In the genomic region with DNA sequence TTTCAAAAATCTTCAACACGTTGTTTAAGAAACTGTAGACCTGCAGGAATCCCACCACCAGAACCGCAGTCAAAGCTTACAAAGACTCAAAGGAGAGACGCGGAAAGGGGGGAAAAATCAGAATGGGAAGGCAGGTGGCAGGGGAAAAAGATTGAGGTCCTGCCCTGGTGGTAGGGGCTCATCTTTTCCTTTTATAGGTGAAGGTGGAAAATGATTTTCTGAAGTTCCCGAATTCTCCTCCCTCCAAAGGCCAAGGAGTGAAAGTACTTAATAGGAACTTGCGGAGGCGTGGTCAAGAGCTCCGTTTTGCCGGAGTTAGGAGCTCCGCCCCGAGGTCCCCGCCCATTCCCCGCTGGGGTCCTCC, we compare ENCODE assay signal across 8 cellular contexts. TPM values are rescaled to one million over a fixed set of nuclear protein-coding genes. Genes with fewer than 3 reads are reported as not detected.
DNase-seq lines count a peak whose midpoint lies in the region; ATAC-seq and TF ChIP-seq lines count a peak whose summit lies in the region.

No MANE protein-coding gene starts in this region.

- WGBS in stomach, 5 donors: 0 to 2% (median 0%) methylated on average over 13 of the region's 13 CpGs

- TF ChIP-seq CTCF in Loucy (conservative IDR thresholded peaks at IDR 0.05; ENCODE audit: low read length) (peak; percentile 20; the same call in 1 of the 2 replicates), stomach (IDR thresholded peaks at IDR 0.05) (no peak)

- peaks cover 31% of the 10 kb centered on the region for H4K20me1 ChIP-seq in Loucy (ENCODE audit: insufficient read depth, low read length, poor library complexity, severe bottlenecking)

- ATAC-seq in activated CD4-positive, alpha-beta T cell treated with anti-CD3 and anti-CD28 coated beads for 36 hours: no peak
- ATAC-seq in HG03039 (IDR thresholded peaks at IDR 0.05; ENCODE audit: unreplicated experiment) (no peak), HG03565 (IDR thresholded peaks at IDR 0.05; ENCODE audit: unreplicated experiment) (no peak)

- H3K27ac Mint-ChIP-seq in activated CD4-positive, alpha-beta T cell treated with anti-CD3 and anti-CD28 coated beads for 36 hours: peak overlapping the region; percentile 98

- intact Hi-C loops in activated CD4-positive, alpha-beta T cell treated with anti-CD3 and anti-CD28 coated beads for 36 hours (cut with DNase I, micrococcal nuclease): loop anchor here (1.0 to 10.0 kb wide), 11 partner anchors 15 to 996 kb away; partner anchors contain the start of genes DUSP5 (in 1 of the 2), SMNDC1 (in 1 of the 2) and XPNPEP1 (in 1 of the 2)
- intact Hi-C loops in stomach (cut with DNase I; ENCODE audit: low total_unique reads): no loop called here

- peak overlapping the region; percentile 90 for H3K9ac ChIP-seq in Loucy (ENCODE audit: low read depth, low read length, poor library complexity, severe bottlenecking)
- peak overlapping the region; percentile 92 for H3K9ac ChIP-seq in mucosa of stomach (ENCODE audit: low read length)

- H3K27ac ChIP-seq in stomach: peak overlapping the region; percentile 93 to 100 (median 98)

- H3K4me3 ChIP-seq in Loucy (ENCODE audit: low read length, poor library complexity, severe bottlenecking): peak overlapping the region; percentile 80
- peak overlapping the region; percentile 98 for H3K4me3 ChIP-seq in mucosa of stomach (ENCODE audit: low read length)
- H3K4me3 ChIP-seq in stomach: peak overlapping the region; percentile 52 to 77 (median 73)

- H3K79me2 ChIP-seq in Loucy (ENCODE audit: insufficient read depth, low read length): peaks cover 47% of the 10 kb centered on the region

- DNase-seq in DMS114 treated with DMSO at 0.1 percent for 48 hours (lab: John Stamatoyannopoulos, UW; ENCODE audit: unreplicated experiment) (peak; percentile 90), epidermal melanocyte (ENCODE audit: insufficient read length, low spot score) (peak; percentile 83), stomach (peak; percentile 97)
- DNase-seq in activated CD4-positive, alpha-beta T cell treated with anti-CD3 and anti-CD28 coated beads for 36 hours: peak; percentile 92

- H3F3A ChIP-seq in Loucy (ENCODE audit: low read depth): no peaks in the 10 kb centered on the region

- H3K9me2 ChIP-seq in Loucy (replicated peaks; ENCODE audit: low read depth, low read length): no peaks in the 10 kb centered on the region

- CTCF ChIA-PET in activated CD4-positive, alpha-beta T cell treated with anti-CD3 and anti-CD28 coated beads for 36 hours (lab: Charles Lee): interaction anchor here (0.6 to 2.1 kb wide), 7 partner anchors 15 to 247 kb away, joined by 3 to 9 read pairs (median 3); no protein-coding TSS in a partner anchor

- H3K27me3 ChIP-seq in Loucy (ENCODE audit: insufficient read depth, low read length, poor library complexity, severe bottlenecking) (no peaks in the 10 kb centered on the region), mucosa of stomach (ENCODE audit: control insufficient read depth, insufficient read depth, low read length) (no peaks in the 10 kb centered on the region), stomach (no peaks in the 10 kb centered on the region)

- H3K27me3 Mint-ChIP-seq in activated CD4-positive, alpha-beta T cell treated with anti-CD3 and anti-CD28 coated beads for 36 hours: no peaks in the 10 kb centered on the region

- H3K4me1 Mint-ChIP-seq in activated CD4-positive, alpha-beta T cell treated with anti-CD3 and anti-CD28 coated beads for 36 hours: peaks cover 36% of the 10 kb centered on the region

- TF ChIP-seq EP300 in stomach (IDR thresholded peaks at IDR 0.05): no peak

- H3K9me3 ChIP-seq in Loucy (ENCODE audit: insufficient read depth, low read depth, low read length): no peaks in the 10 kb centered on the region
- H3K9me3 ChIP-seq in mucosa of stomach (ENCODE audit: control insufficient read depth, low read length): no peaks in the 10 kb centered on the region
- H3K9me3 ChIP-seq in stomach: no peaks in the 10 kb centered on the region

- peak overlapping the region; percentile 89 for H2AFZ ChIP-seq in Loucy (ENCODE audit: low read length)

- peak overlapping the region; percentile 94 for H3K4me2 ChIP-seq in Loucy (ENCODE audit: low read depth, low read length, poor library complexity, severe bottlenecking)

- H3K4me1 ChIP-seq in Loucy (ENCODE audit: insufficient read depth, low read length, poor library complexity, severe bottlenecking): peaks cover 24% of the 10 kb centered on the region
- H3K4me1 ChIP-seq in mucosa of stomach (ENCODE audit: control insufficient read depth, insufficient read depth, low read length): no peaks in the 10 kb centered on the region
- H3K4me1 ChIP-seq in stomach: peaks cover 10 to 46% (median 33%) of the 10 kb centered on the region in 4 donors

- no peak for TF ChIP-seq POLR2A in stomach (IDR thresholded peaks at IDR 0.05)

- peak overlapping the region; percentile 96 for H3K4me3 Mint-ChIP-seq in activated CD4-positive, alpha-beta T cell treated with anti-CD3 and anti-CD28 coated beads for 36 hours

- peaks cover 18% of the 10 kb centered on the region for H3K36me3 Mint-ChIP-seq in activated CD4-positive, alpha-beta T cell treated with anti-CD3 and anti-CD28 coated beads for 36 hours (ENCODE audit: low read depth)

- H3K9me3 Mint-ChIP-seq in activated CD4-positive, alpha-beta T cell treated with anti-CD3 and anti-CD28 coated beads for 36 hours (ENCODE audit: low read depth): no peaks in the 10 kb centered on the region

- H3K36me3 ChIP-seq in Loucy (ENCODE audit: insufficient read depth, low read length) (no peaks in the 10 kb centered on the region), mucosa of stomach (ENCODE audit: control insufficient read depth, insufficient read depth, low read length) (no peaks in the 10 kb centered on the region), stomach (peaks cover 0 to 3% (median 0%) of the 10 kb centered on the region in 4 donors)

- POLR2A ChIA-PET in activated CD4-positive, alpha-beta T cell treated with anti-CD3 and anti-CD28 coated beads for 36 hours (lab: Charles Lee): interaction anchor here (0.7 to 2.6 kb wide), 9 partner anchors 9 to 1265 kb away, joined by 4 to 24 read pairs (median 5); partner anchors contain the start of genes GPAM and PDCD4

RNA-seq across cellular contexts. Expression of gene BBIP1, which starts 0.7 kb away (rescaled TPM):
- 10 to 100 TPM; 34.3 to 48.8 TPM for total RNA-seq in activated CD4-positive, alpha-beta T cell treated with anti-CD3 and anti-CD28 coated beads for 36 hours
- total RNA-seq in stomach: 100 to 1,000 TPM in 1 of 5 donors, 10 to 100 TPM in 3, under 1 TPM in 1; 0.58 to 125 (median 32.7) TPM
- 10 to 100 TPM; 21.7 to 27.0 (median 21.8) TPM for polyA plus RNA-seq in stomach

RNA-seq across cellular contexts. Expression of gene SHOC2, which starts 1.2 kb away (rescaled TPM):
- 10 to 100 TPM; 31.3 to 40.4 TPM for total RNA-seq in activated CD4-positive, alpha-beta T cell treated with anti-CD3 and anti-CD28 coated beads for 36 hours
- 100 to 1,000 TPM in 1 of 5 donors, 10 to 100 TPM in 4; 24.9 to 550 (median 68.3) TPM for total RNA-seq in stomach
- polyA plus RNA-seq in stomach: 10 to 100 TPM; 13.2 to 27.2 (median 18.2) TPM

RNA-seq across cellular contexts. Expression of gene PDCD4, which starts 46.5 kb away (rescaled TPM):
- total RNA-seq in activated CD4-positive, alpha-beta T cell treated with anti-CD3 and anti-CD28 coated beads for 36 hours: 100 to 1,000 TPM in 1 of 2 experiments, 10 to 100 TPM in 1; 69.8 to 125 TPM
- 100 to 1,000 TPM in 3 of 5 donors, 10 to 100 TPM in 2; 39.3 to 605 (median 130) TPM for total RNA-seq in stomach
- 100 to 1,000 TPM; 111 to 122 (median 115) TPM for polyA plus RNA-seq in stomach
